ENCODE assay signal across 19 cellular contexts in the genomic region with DNA sequence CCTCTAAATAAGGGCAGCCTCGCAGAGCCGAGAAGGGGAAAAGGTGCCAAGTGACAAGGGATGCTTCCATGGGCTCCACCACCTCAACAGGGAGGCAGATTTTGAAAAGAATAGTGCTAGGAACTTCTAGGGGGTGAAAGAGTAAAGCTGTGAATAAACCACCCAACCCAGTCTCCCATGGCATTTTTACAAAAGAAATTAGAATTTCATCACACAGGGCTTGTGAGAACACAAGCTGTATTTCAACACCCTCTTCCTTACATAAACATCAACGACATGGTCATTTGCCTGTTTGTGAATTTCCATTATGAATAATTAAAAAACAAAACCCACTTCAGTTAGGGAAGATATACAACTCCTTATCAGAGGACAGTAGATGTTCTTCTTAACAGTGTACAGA.
"Had no signal": no experiment of that assay in that cellular context is flagged by ENCODE, and none has a peak within 500 bp of the region (broad histone marks: within the 10 kb centered on the region; RNA-seq: fewer than 3 reads in every experiment).

No MANE protein-coding gene starts in this region.

- H3K27me3 Mint-ChIP-seq: activated B cell treated with CpG ODN at 0.5 μM for 24 hours; naive thymus-derived CD8-positive, alpha-beta T cell; stimulated activated naive CD8-positive, alpha-beta T cell treated with anti-CD3 and anti-CD28 coated beads, Interleukin-15, Interleukin-2, amounts not matched to agents 100 ng/mL and 50 ng/mL, for 24 hours had no signal

- H3K36me3 ChIP-seq: right lobe of liver had no signal

- DNase-seq: activated B cell treated with CpG ODN at 0.5 μM for 24 hours; activated CD4-positive, alpha-beta T cell treated with anti-CD3 and anti-CD28 coated beads, Interleukin-2, amount 10 ng/mL, durations not matched to agents 7 days and 5 days; activated CD8-positive, alpha-beta memory T cell treated with anti-CD3 and anti-CD28 coated beads for 24 hours; activated naive CD4-positive, alpha-beta T cell treated with anti-CD3 and anti-CD28 coated beads, Interleukin-2, amount 10 ng/mL, durations not matched to agents 7 days and 5 days; amniotic stem cell; cerebellar nuclear complex; left cardiac atrium; mucosa of descending colon; naive thymus-derived CD8-positive, alpha-beta T cell; right lobe of liver; SHP77 treated with DMSO at 0.1 percent for 48 hours; stimulated activated CD4-positive, alpha-beta T cell treated with anti-CD3 and anti-CD28 coated beads, Interleukin-4, amount 100 ng/mL, for 1 hour; stimulated activated CD8-positive, alpha-beta memory T cell treated with anti-CD3 and anti-CD28 coated beads, Interleukin-4, amount 100 ng/mL, for 48 hours; trophoblast cell had no signal

- H3K9me3 ChIP-seq: mucosa of descending colon, right lobe of liver had no signal

- ATAC-seq: mucosa of descending colon; naive thymus-derived CD8-positive, alpha-beta T cell had no signal

- H3K4me3 ChIP-seq: mucosa of descending colon, right lobe of liver had no signal

- H3K27ac Mint-ChIP-seq: activated B cell treated with CpG ODN at 0.5 μM for 24 hours; activated CD4-positive, alpha-beta T cell treated with anti-CD3 and anti-CD28 coated beads, Interleukin-2, amount 10 ng/mL, durations not matched to agents 7 days and 5 days; activated naive CD4-positive, alpha-beta T cell treated with anti-CD3 and anti-CD28 coated beads, Interleukin-2, amount 10 ng/mL, durations not matched to agents 7 days and 5 days; activated T-helper 2 cell treated with anti-CD3 and anti-CD28 coated beads, Interferon-gamma antibody, Interleukin-2, Interleukin-4, amounts not matched to agents 10 μg/mL and 5 μg/mL and 100 μg/mL, durations not matched to agents 14 hours and 24 hours and 36 hours; progenitor cell of endocrine pancreas; stimulated activated naive CD8-positive, alpha-beta T cell treated with anti-CD3 and anti-CD28 coated beads, Interleukin-15, Interleukin-2, amounts not matched to agents 100 ng/mL and 50 ng/mL, for 24 hours; T-helper 1 cell treated with Interleukin-12 subunit alpha and Interleukin-12 subunit beta and Interleukin-4 antibody, amounts not matched to agents 30 μg/mL and 1 μg/mL, for 36 hours had no signal

- H3K4me1 Mint-ChIP-seq: activated B cell treated with CpG ODN at 0.5 μM for 24 hours; activated CD4-positive, alpha-beta T cell treated with anti-CD3 and anti-CD28 coated beads, Interleukin-2, amount 10 ng/mL, durations not matched to agents 7 days and 5 days; activated naive CD4-positive, alpha-beta T cell treated with anti-CD3 and anti-CD28 coated beads, Interleukin-2, amount 10 ng/mL, durations not matched to agents 7 days and 5 days; naive thymus-derived CD8-positive, alpha-beta T cell had no signal

- H3K36me3 Mint-ChIP-seq: activated naive CD4-positive, alpha-beta T cell treated with anti-CD3 and anti-CD28 coated beads, Interleukin-2, amount 10 ng/mL, durations not matched to agents 7 days and 5 days; brain; naive thymus-derived CD8-positive, alpha-beta T cell had no signal

- H3K9me3 Mint-ChIP-seq: activated B cell treated with CpG ODN at 0.5 μM for 24 hours; activated CD4-positive, alpha-beta T cell treated with anti-CD3 and anti-CD28 coated beads, Interleukin-2, amount 10 ng/mL, durations not matched to agents 7 days and 5 days; activated naive CD4-positive, alpha-beta T cell treated with anti-CD3 and anti-CD28 coated beads, Interleukin-2, amount 10 ng/mL, durations not matched to agents 7 days and 5 days; activated T-helper 2 cell treated with anti-CD3 and anti-CD28 coated beads, Interferon-gamma antibody, Interleukin-2, Interleukin-4, amounts not matched to agents 10 μg/mL and 5 μg/mL and 100 μg/mL, durations not matched to agents 14 hours and 24 hours and 36 hours; brain; naive thymus-derived CD8-positive, alpha-beta T cell; stimulated activated naive CD8-positive, alpha-beta T cell treated with anti-CD3 and anti-CD28 coated beads, Interleukin-15, Interleukin-2, amounts not matched to agents 100 ng/mL and 50 ng/mL, for 24 hours; T-helper 1 cell treated with Interleukin-12 subunit alpha and Interleukin-12 subunit beta and Interleukin-4 antibody, amounts not matched to agents 30 μg/mL and 1 μg/mL, for 36 hours had no signal

- H3K27me3 ChIP-seq: right lobe of liver had no signal

- H3K4me1 ChIP-seq: right lobe of liver had no signal

- H3K4me3 Mint-ChIP-seq: activated B cell treated with CpG ODN at 0.5 μM for 24 hours; activated CD4-positive, alpha-beta T cell treated with anti-CD3 and anti-CD28 coated beads, Interleukin-2, amount 10 ng/mL, durations not matched to agents 7 days and 5 days; activated naive CD4-positive, alpha-beta T cell treated with anti-CD3 and anti-CD28 coated beads, Interleukin-2, amount 10 ng/mL, durations not matched to agents 7 days and 5 days; brain; naive thymus-derived CD8-positive, alpha-beta T cell; stimulated activated naive CD8-positive, alpha-beta T cell treated with anti-CD3 and anti-CD28 coated beads, Interleukin-15, Interleukin-2, amounts not matched to agents 100 ng/mL and 50 ng/mL, for 24 hours; T-helper 1 cell treated with Interleukin-12 subunit alpha and Interleukin-12 subunit beta and Interleukin-4 antibody, amounts not matched to agents 30 μg/mL and 1 μg/mL, for 36 hours had no signal
